Comparison of ENCODE assay signal across 9 cellular contexts in the genomic region with DNA sequence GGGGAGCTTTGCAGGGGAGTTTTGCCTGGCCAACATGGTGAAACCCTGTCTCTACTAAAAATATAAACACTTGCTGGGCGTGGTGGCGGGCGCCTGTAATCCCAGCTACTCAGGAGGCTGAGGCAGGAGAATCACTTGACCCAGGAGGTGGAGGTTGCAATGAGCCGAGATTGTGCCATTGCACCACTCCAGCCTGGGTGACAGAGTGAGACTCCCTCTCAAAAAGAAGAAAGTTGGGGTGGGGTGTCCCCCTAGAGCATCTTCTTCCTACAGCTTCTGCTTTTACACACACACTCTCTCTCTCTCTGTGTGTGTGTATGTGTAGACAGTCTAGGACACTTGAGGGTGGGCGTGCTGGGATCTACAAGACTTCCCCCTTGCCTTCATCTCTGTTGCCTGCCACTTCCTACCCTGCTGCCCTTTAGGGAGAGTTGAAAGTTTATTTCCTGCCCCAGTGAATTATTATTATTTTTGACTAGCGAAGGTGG. TPM values are rescaled to one million over a fixed set of nuclear protein-coding genes. Genes with fewer than 3 reads are reported as not detected.
DNase-seq lines count a peak whose midpoint lies in the region; ATAC-seq, FAIRE-seq and TF ChIP-seq lines count a peak whose summit lies in the region.
"Had no signal": no experiment of that assay in that cellular context is flagged by ENCODE, and none has a peak within 500 bp of the region (broad histone marks: within the 10 kb centered on the region; RNA-seq: fewer than 3 reads in every experiment).

No MANE protein-coding gene starts in this region.

- H3K36me3 Mint-ChIP-seq in CD4-positive, CD25-positive, alpha-beta regulatory T cell, result no peaks in the 10 kb centered on the region

- H3K27ac ChIP-seq in CD4-positive, CD25-positive, alpha-beta regulatory T cell (ENCODE audit: insufficient read depth, low read length, poor library complexity, severe bottlenecking), result no peak overlapping the region
- H3K27ac ChIP-seq in esophagus squamous epithelium, result peak overlapping the region; percentile 81 to 88 (median 84)

- H3K4me3 Mint-ChIP-seq in CD4-positive, CD25-positive, alpha-beta regulatory T cell, result peak overlapping the region in 1 of 4 donors; percentile 7

- peak overlapping the region in 2 of 3 donors; percentile 26 to 76 for H3K27ac Mint-ChIP-seq in CD4-positive, CD25-positive, alpha-beta regulatory T cell

- TF ChIP-seq POLR2A in NB4 (IDR thresholded peaks at IDR 0.05; ENCODE audit: extremely low read depth, insufficient read length) (no peak), esophagus squamous epithelium (IDR thresholded peaks at IDR 0.05) (no peak)

- no peak for FAIRE-seq in RCC 7860 (lab: Jason Lieb, UNC)

- H3K4me1 Mint-ChIP-seq in CD4-positive, CD25-positive, alpha-beta regulatory T cell, result peaks cover 0 to 19% (median 10%) of the 10 kb centered on the region in 4 donors

- H3K4me3 ChIP-seq in CD4-positive, CD25-positive, alpha-beta regulatory T cell (ENCODE audit: low read depth, low read length), result no peak overlapping the region
- H3K4me3 ChIP-seq in NB4 (ENCODE audit: low read depth, low read length) (no peak overlapping the region), esophagus squamous epithelium (no peak overlapping the region)

- peak; percentile 4 to 10 for ATAC-seq in CD4-positive, CD25-positive, alpha-beta regulatory T cell (ENCODE audit: low read depth in 2 of 2)
- peak; percentile 26 for ATAC-seq in GM21619 (IDR thresholded peaks at IDR 0.05; ENCODE audit: unreplicated experiment)

- H3K27me3 ChIP-seq in CD4-positive, CD25-positive, alpha-beta regulatory T cell (ENCODE audit: control insufficient read depth, insufficient read depth, low read length), result no peaks in the 10 kb centered on the region
- H3K27me3 ChIP-seq in esophagus squamous epithelium, result no peaks in the 10 kb centered on the region

- no peak for TF ChIP-seq CTCF in NB4 (IDR thresholded peaks at IDR 0.05; ENCODE audit: low read depth, low read length)
- no peak for TF ChIP-seq CTCF in esophagus squamous epithelium (IDR thresholded peaks at IDR 0.05)

- H3K27me3 Mint-ChIP-seq in CD4-positive, CD25-positive, alpha-beta regulatory T cell, result peaks cover 4% of the 10 kb centered on the region

- intact Hi-C loops in esophagus squamous epithelium (cut with DNase I), result no loop called here

- H3K4me1 ChIP-seq in CD4-positive, CD25-positive, alpha-beta regulatory T cell (ENCODE audit: control insufficient read depth, insufficient read depth, low read length, poor library complexity, severe bottlenecking), result peaks cover 11% of the 10 kb centered on the region
- peaks cover 20 to 70% (median 33%) of the 10 kb centered on the region in 3 donors for H3K4me1 ChIP-seq in esophagus squamous epithelium

- H3K36me3 ChIP-seq in CD4-positive, CD25-positive, alpha-beta regulatory T cell (ENCODE audit: control insufficient read depth, insufficient read depth, low read length), result no peaks in the 10 kb centered on the region
- H3K36me3 ChIP-seq in esophagus squamous epithelium, result no peaks in the 10 kb centered on the region

- H3K9me3 ChIP-seq in CD4-positive, CD25-positive, alpha-beta regulatory T cell (ENCODE audit: control insufficient read depth in 2 of 2, low read length in 2 of 2), result no peaks in the 10 kb centered on the region
- H3K9me3 ChIP-seq in esophagus squamous epithelium, result no peaks in the 10 kb centered on the region

- no peak for DNase-seq in CD4-positive, CD25-positive, alpha-beta regulatory T cell
- peak; percentile 63 for DNase-seq in NB4 (ENCODE audit: low read depth)
- no peak for DNase-seq in esophagus squamous epithelium (lab: John Stamatoyannopoulos, UW)
- no peak for DNase-seq in cerebellar nuclear complex (lab: John Stamatoyannopoulos, UW)
- no peak for DNase-seq in T1000 (lab: John Stamatoyannopoulos, UW)
- DNase-seq in NCI-H2196 (lab: John Stamatoyannopoulos, UW; ENCODE audit: unreplicated experiment), result no peak
- DNase-seq in RCC 7860 (ENCODE audit: low spot score), result no peak
- DNase-seq: DMS79 treated with DMSO at 0.1 percent for 48 hours had no signal

- H3K9me3 Mint-ChIP-seq in CD4-positive, CD25-positive, alpha-beta regulatory T cell, result no peaks in the 10 kb centered on the region

- 65 to 88% methylated on average over 2 to 4 of the region's 6 CpGs for WGBS in esophagus squamous epithelium, 2 donors

RNA-seq across cellular contexts. Expression of a gene that starts 21.7 kb away (rescaled TPM):
- total RNA-seq in CD4-positive, CD25-positive, alpha-beta regulatory T cell, result 0.35 TPM
- polyA plus RNA-seq in CD4-positive, CD25-positive, alpha-beta regulatory T cell, result not detected
- 10 to 100 TPM in 2 of 4 donors, 1 to 10 TPM in 2; 8.8 to 15.9 (median 11.9) TPM for total RNA-seq in esophagus squamous epithelium

RNA-seq across cellular contexts. Expression of a gene that starts 58.3 kb away (rescaled TPM):
- total RNA-seq in CD4-positive, CD25-positive, alpha-beta regulatory T cell, result 58.8 TPM
- polyA plus RNA-seq in CD4-positive, CD25-positive, alpha-beta regulatory T cell, result 1 to 10 TPM; 4.3 to 5.3 (median 4.7) TPM
- 10 to 100 TPM; 15.5 to 37.0 (median 28.6) TPM for total RNA-seq in esophagus squamous epithelium
